Comparison of ENCODE assay signal across 1 cellular context in genomic region chr3:68089572-68089991, GRCh38.
TF ChIP-seq lines count a peak whose summit lies in the region.

No MANE protein-coding gene starts in this region.

TF ChIP-seq in IMR-90, 13 proteins besides CTCF, POLR2A, EP300 and RAD21 (continued from another document):
- TF ChIP-seq ELK1 (IDR thresholded peaks at IDR 0.05; ENCODE audit: borderline replicate concordance, low read depth, low read length) (no peak), NFE2L2 (IDR thresholded peaks at IDR 0.05; ENCODE audit: low read depth, low read length) (no peak), MAZ (IDR thresholded peaks at IDR 0.05; ENCODE audit: borderline replicate concordance, low read depth, low read length) (no peak), BHLHE40 (IDR thresholded peaks at IDR 0.05; ENCODE audit: low read depth, low read length) (no peak), MAFK (IDR thresholded peaks at IDR 0.05; ENCODE audit: low read depth, low read length) (no peak), FOS (IDR thresholded peaks at IDR 0.05; ENCODE audit: low read depth, low read length) (no peak), SMC3 (IDR thresholded peaks at IDR 0.05; ENCODE audit: low read depth, low read length) (no peak), RFX5 (IDR thresholded peaks at IDR 0.05; ENCODE audit: low read depth, low read length) (no peak), CEBPB (IDR thresholded peaks at IDR 0.05; ENCODE audit: low read depth, low read length) (no peak)
